ENCODE assay signal across 22 cellular contexts in genomic region chr3:126057547-126057819, GRCh38. TPM values are rescaled to one million over a fixed set of nuclear protein-coding genes. Genes with fewer than 3 reads are reported as not detected.
DNase-seq lines count a peak whose midpoint lies in the region; ATAC-seq and TF ChIP-seq lines count a peak whose summit lies in the region.
"Had no signal": no experiment of that assay in that cellular context is flagged by ENCODE, and none has a peak within 500 bp of the region (broad histone marks: within the 10 kb centered on the region; RNA-seq: fewer than 3 reads in every experiment).

No MANE protein-coding gene starts in this region.

- H3K27ac ChIP-seq in breast epithelium (no peak overlapping the region), RWPE1 (peak overlapping the region; percentile 84), testis (peak overlapping the region; percentile 66 to 86)

- H3K27me3 ChIP-seq in breast epithelium (no peaks in the 10 kb centered on the region), testis (no peaks in the 10 kb centered on the region)

- H3K27ac Mint-ChIP-seq in MCF 10A (ENCODE audit: low read depth, unreplicated experiment) (peak overlapping the region; percentile 98), neural crest cell (ENCODE audit: unreplicated experiment) (peak overlapping the region; percentile 17)
- H3K27ac Mint-ChIP-seq: CD4-positive, alpha-beta memory T cell had no signal

- H3K36me3 Mint-ChIP-seq in MCF 10A (ENCODE audit: insufficient read depth, unreplicated experiment) (peaks cover 5% of the 10 kb centered on the region), neural crest cell (ENCODE audit: low read depth) (no peaks in the 10 kb centered on the region)

- BruUV-seq in MCF 10A (replicated peaks; lab: Mats Ljungman, UMichigan): no TSS peak

- WGBS in testis, 2 donors: 78 to 85% methylated on average over 9 of the region's 9 CpGs

- no peak for DNase-seq in MCF 10A (ENCODE audit: unreplicated experiment)
- DNase-seq in breast epithelium (ENCODE audit: low spot score in 2 of 2): no peak
- no peak for DNase-seq in RWPE1 (ENCODE audit: low spot score)
- no peak for DNase-seq in neural crest cell (ENCODE audit: low read depth, low spot score)
- DNase-seq in testis: no peak
- DNase-seq in NCI-H1930 (lab: John Stamatoyannopoulos, UW): no peak
- no peak for DNase-seq in stimulated activated CD4-positive, alpha-beta T cell treated with anti-CD3 and anti-CD28 coated beads, Interleukin-1b, Interleukin-23, amount 100 ng/mL, for 48 hours
- DNase-seq: 8988T; CD4-positive, alpha-beta memory T cell; DND-41; GOT3; MM.1S; NCI-H1105; NCI-H1694; NCI-H2107; NCI-H2227 treated with DMSO at 0.1 percent for 48 hours; NCI-H524; SHP77 had no signal

- H3K4me3 ChIP-seq in breast epithelium (no peak overlapping the region), testis (no peak overlapping the region)
- H3K4me3 ChIP-seq: GM12878 had no signal

- no peaks in the 10 kb centered on the region for H3K27me3 Mint-ChIP-seq in MCF 10A (ENCODE audit: insufficient read depth, unreplicated experiment)
- no peaks in the 10 kb centered on the region for H3K27me3 Mint-ChIP-seq in neural crest cell (ENCODE audit: low read depth)
- H3K27me3 Mint-ChIP-seq: CD4-positive, alpha-beta memory T cell had no signal

- POLR2A ChIA-PET in MCF 10A (lab: Yijun Ruan, JAX): interaction anchor here (0.7 to 1.6 kb wide), 3 partner anchors 24 to 1130 kb away, joined by 3 to 7 read pairs (median 3); no protein-coding TSS in a partner anchor
- POLR2A ChIA-PET in RWPE1 (lab: Yijun Ruan, JAX; ENCODE audit: low non-redundant PET): no interaction called here

- CTCF ChIA-PET in MCF 10A (lab: Yijun Ruan, JAX) (interaction anchor here (0.6 to 1.0 kb wide), 3 partner anchors 29 to 130 kb away, joined by 3 to 5 read pairs (median 3); no protein-coding TSS in a partner anchor), RWPE1 (lab: Yijun Ruan, JAX) (no interaction called here)

- H3K4me1 Mint-ChIP-seq in MCF 10A (ENCODE audit: insufficient read depth, unreplicated experiment): peaks cover 48% of the 10 kb centered on the region
- H3K4me1 Mint-ChIP-seq in neural crest cell: no peaks in the 10 kb centered on the region

- H3K9me3 ChIP-seq in breast epithelium: no peaks in the 10 kb centered on the region
- no peaks in the 10 kb centered on the region for H3K9me3 ChIP-seq in testis
- H3K9me3 ChIP-seq: SK-N-SH had no signal

- H3K4me3 Mint-ChIP-seq in MCF 10A (ENCODE audit: unreplicated experiment) (peak overlapping the region; percentile 53), neural crest cell (no peak overlapping the region)
- H3K4me3 Mint-ChIP-seq: CD4-positive, alpha-beta memory T cell had no signal

- no peaks in the 10 kb centered on the region for H3K4me1 ChIP-seq in breast epithelium
- H3K4me1 ChIP-seq in testis: peaks cover 45% of the 10 kb centered on the region

- intact Hi-C loops in MCF 10A (cut with micrococcal nuclease) (no loop called here), breast epithelium (cut with DNase I; ENCODE audit: low total_unique reads) (no loop called here), testis (cut with DNase I; ENCODE audit: low total_unique reads) (no loop called here)

- TF ChIP-seq CTCF in MCF 10A (IDR thresholded peaks at IDR 0.05; ENCODE audit: unreplicated experiment) (no peak), breast epithelium (IDR thresholded peaks at IDR 0.05) (no peak), RWPE1 (conservative IDR thresholded peaks at IDR 0.05; ENCODE audit: low read depth) (no peak), neural crest cell (conservative IDR thresholded peaks at IDR 0.05) (no peak), testis (IDR thresholded peaks at IDR 0.05) (no peak)

- H3K9me3 Mint-ChIP-seq in MCF 10A (ENCODE audit: unreplicated experiment) (no peaks in the 10 kb centered on the region), neural crest cell (no peaks in the 10 kb centered on the region)
- H3K9me3 Mint-ChIP-seq: CD4-positive, alpha-beta memory T cell had no signal

- TF ChIP-seq POLR2A in breast epithelium (IDR thresholded peaks at IDR 0.05) (no peak), testis (IDR thresholded peaks at IDR 0.05) (no peak)

- H3K36me3 ChIP-seq in breast epithelium (no peaks in the 10 kb centered on the region), testis (ENCODE audit: low read depth, missing control alignments) (no peaks in the 10 kb centered on the region)

- ATAC-seq in GM21723 (IDR thresholded peaks at IDR 0.05; ENCODE audit: unreplicated experiment): no peak
- ATAC-seq: GM12878, Panc1 had no signal

RNA-seq across cellular contexts. Expression of gene SLC41A3, which starts 26.4 kb away (rescaled TPM):
- total RNA-seq in MCF 10A (2022) (34.9 and 43.2 TPM in 2 replicates), breast epithelium (10 to 100 TPM; 42.6 to 53.7 (median 50.1) TPM), neural crest cell (58.1 and 58.8 TPM in 2 replicates), testis (100 to 1,000 TPM; 160 to 220 TPM)
- 161 TPM for polyA plus RNA-seq in testis (ENCODE audit: insufficient read depth, low read depth, low replicate concordance)

Comparison
In these comparisons a context has a peak if more than half of its experiments do, and no peak if none do; other contexts are left out.
1. H3K27ac ChIP-seq: peak in RWPE1 (single experiment) and testis (2 of 2); none in breast epithelium (0 of 2).